Comparison of ENCODE assay signal across 21 cellular contexts in the genomic region with DNA sequence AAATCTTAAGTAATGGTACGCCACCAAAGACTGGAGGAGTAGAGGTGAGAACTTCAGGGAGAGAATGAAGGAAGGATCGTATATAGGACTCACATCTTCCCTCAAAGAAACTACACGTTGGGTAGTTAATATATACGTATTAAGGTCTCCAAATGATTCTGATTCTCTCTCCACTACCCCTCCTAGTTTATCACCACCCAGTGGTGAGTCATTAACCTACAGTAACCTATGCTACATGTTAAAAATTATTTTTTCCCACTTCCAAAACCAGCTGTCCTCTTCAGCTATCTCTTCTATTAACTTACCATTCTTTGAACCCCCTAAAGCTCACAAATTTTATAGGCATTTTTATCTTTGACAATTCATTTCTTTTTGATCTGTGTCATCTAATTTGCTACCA.
DNase-seq lines count a peak whose midpoint lies in the region; ATAC-seq, FAIRE-seq and TF ChIP-seq lines count a peak whose summit lies in the region.
"Had no signal": no experiment of that assay in that cellular context is flagged by ENCODE, and none has a peak within 500 bp of the region (broad histone marks: within the 10 kb centered on the region; RNA-seq: fewer than 3 reads in every experiment).

No MANE protein-coding gene starts in this region.

- peaks cover 13% of the 10 kb centered on the region for H3K36me3 Mint-ChIP-seq in GM23338 (ENCODE audit: low read depth)
- H3K36me3 Mint-ChIP-seq: CD14-positive monocyte had no signal

- H3K4me3 Mint-ChIP-seq in GM23338 = no peak overlapping the region
- H3K4me3 Mint-ChIP-seq: CD14-positive monocyte had no signal

- no peaks in the 10 kb centered on the region for H4K20me1 ChIP-seq in GM23338 (replicated peaks; ENCODE audit: insufficient read depth)

- H3K4me3 ChIP-seq in GM23338 (no peak overlapping the region), bronchial epithelial cell (ENCODE audit: low read depth, low read length) (no peak overlapping the region)
- H3K4me3 ChIP-seq: GM12878, K562 had no signal

- no peak overlapping the region for H3K27ac ChIP-seq in GM23338 (ENCODE audit: low read depth)

- H3K27me3 ChIP-seq in GM23338 (ENCODE audit: insufficient read depth) = no peaks in the 10 kb centered on the region
- no peaks in the 10 kb centered on the region for H3K27me3 ChIP-seq in bronchial epithelial cell (ENCODE audit: control insufficient read depth, insufficient read depth, low read length)

- FAIRE-seq in bronchial epithelial cell (lab: Jason Lieb, UNC) (no peak), H54 (lab: Jason Lieb, UNC) (no peak)
- FAIRE-seq: GM12878, H1, K562 had no signal

- no peaks in the 10 kb centered on the region for H3F3A ChIP-seq in GM23338 (replicated peaks; ENCODE audit: low read depth)

- TF ChIP-seq POLR2A in H54 (IDR thresholded peaks at IDR 0.05; ENCODE audit: low read depth, low read length) = no peak

- intact Hi-C loops in left colon (cut with DNase I, micrococcal nuclease) = no loop called here

- DNase-seq in GM23338 (ENCODE audit: low spot score) (peak; percentile 0), bronchial epithelial cell (ENCODE audit: low read depth) (peak; percentile 23), left colon (no peak), NCI-H2029 (lab: John Stamatoyannopoulos, UW) (no peak), H54 (ENCODE audit: insufficient read length, low spot score) (no peak)
- DNase-seq: AML-193; EL; NCI-H1105 treated with DMSO at 0.1 percent for 48 hours; NCI-H1694 treated with DMSO at 0.1 percent for 48 hours; NCI-H2107; NCI-H510A; NCI-H748 treated with DMSO at 0.1 percent for 48 hours; NK-92 treated with Interleukin-12 subunit alpha and Interleukin-12 subunit beta, amount 100 ng/mL, for 24 hours; SHP77 treated with DMSO at 0.1 percent for 48 hours; SK-N-SH had no signal

- ATAC-seq in GM23338 (no peak), left colon (peak; percentile 81), GM19324 (IDR thresholded peaks at IDR 0.05; ENCODE audit: low FRiP score, unreplicated experiment) (no peak)
- no peak for ATAC-seq in activated CD4-positive, CD25-positive, alpha-beta regulatory T cell treated with anti-CD3 and anti-CD28 coated beads, Interleukin-2, amount 50 U/mL, for 24 hours
- ATAC-seq: GM12878, K562 had no signal

- H3K27me3 Mint-ChIP-seq in GM23338 (ENCODE audit: insufficient read depth, low read depth, poor library complexity) = no peaks in the 10 kb centered on the region

- TF ChIP-seq CTCF in GM23338 (conservative IDR thresholded peaks at IDR 0.05; ENCODE audit: low read depth in 2 of 2) (0 out of 4 replicates have a peak, but pooled peaks of 1 of the 2 experiments have one; percentile 11), bronchial epithelial cell (IDR thresholded peaks at IDR 0.05; ENCODE audit: insufficient read depth, low read length, severe bottlenecking) (no peak)

- no peak overlapping the region for H2AFZ ChIP-seq in GM23338

- H3K4me1 Mint-ChIP-seq in GM23338 = peaks cover 6% of the 10 kb centered on the region; the same call in 2 of the 3 replicates
- H3K4me1 Mint-ChIP-seq: CD14-positive monocyte had no signal

- no peaks in the 10 kb centered on the region for H3K9me3 Mint-ChIP-seq in GM23338

- no peak overlapping the region for H3K27ac Mint-ChIP-seq in GM23338
- H3K27ac Mint-ChIP-seq: CD14-positive monocyte had no signal

- H3K79me2 ChIP-seq in GM23338 (replicated peaks; ENCODE audit: insufficient read depth) = no peaks in the 10 kb centered on the region

- no peaks in the 10 kb centered on the region for H3K4me1 ChIP-seq in GM23338 (ENCODE audit: insufficient read depth)

- no peak overlapping the region for H3K4me2 ChIP-seq in GM23338
- H3K4me2 ChIP-seq: SK-N-SH had no signal

- no peaks in the 10 kb centered on the region for H3K9me2 ChIP-seq in GM23338 (ENCODE audit: insufficient read depth)
- H3K9me2 ChIP-seq: SK-N-SH had no signal

- H3K36me3 ChIP-seq in GM23338 (ENCODE audit: insufficient read depth) = no peaks in the 10 kb centered on the region
- no peaks in the 10 kb centered on the region for H3K36me3 ChIP-seq in bronchial epithelial cell (ENCODE audit: control insufficient read depth, insufficient read depth, low read length)

TF ChIP-seq in GM23338, 12 proteins besides CTCF, POLR2A, EP300 and RAD21 (continues in another document):
- TF ChIP-seq EZH2 (IDR thresholded peaks at IDR 0.05; ENCODE audit: low read depth, unreplicated experiment) (no peak), POLR2AphosphoS5 (IDR thresholded peaks at IDR 0.05; ENCODE audit: low read depth) (no peak), JUNB (IDR thresholded peaks at IDR 0.05; ENCODE audit: unreplicated experiment) (no peak), ZNF114 (CRISPR knock-in tag; IDR thresholded peaks at IDR 0.05) (no peak), STAT1 (IDR thresholded peaks at IDR 0.05; ENCODE audit: unreplicated experiment) (no peak), CREB1 (CRISPR knock-in tag; IDR thresholded peaks at IDR 0.05; ENCODE audit: low read depth) (no peak), NANOG (IDR thresholded peaks at IDR 0.05; ENCODE audit: borderline replicate concordance) (no peak), ZNF331 (CRISPR knock-in tag; IDR thresholded peaks at IDR 0.05; ENCODE audit: low read depth) (no peak)
- TF ChIP-seq, protein P1, sequence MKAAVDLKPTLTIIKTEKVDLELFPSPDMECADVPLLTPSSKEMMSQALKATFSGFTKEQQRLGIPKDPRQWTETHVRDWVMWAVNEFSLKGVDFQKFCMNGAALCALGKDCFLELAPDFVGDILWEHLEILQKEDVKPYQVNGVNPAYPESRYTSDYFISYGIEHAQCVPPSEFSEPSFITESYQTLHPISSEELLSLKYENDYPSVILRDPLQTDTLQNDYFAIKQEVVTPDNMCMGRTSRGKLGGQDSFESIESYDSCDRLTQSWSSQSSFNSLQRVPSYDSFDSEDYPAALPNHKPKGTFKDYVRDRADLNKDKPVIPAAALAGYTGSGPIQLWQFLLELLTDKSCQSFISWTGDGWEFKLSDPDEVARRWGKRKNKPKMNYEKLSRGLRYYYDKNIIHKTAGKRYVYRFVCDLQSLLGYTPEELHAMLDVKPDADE (IDR thresholded peaks at IDR 0.05) = no peak
- TF ChIP-seq, protein P2, sequence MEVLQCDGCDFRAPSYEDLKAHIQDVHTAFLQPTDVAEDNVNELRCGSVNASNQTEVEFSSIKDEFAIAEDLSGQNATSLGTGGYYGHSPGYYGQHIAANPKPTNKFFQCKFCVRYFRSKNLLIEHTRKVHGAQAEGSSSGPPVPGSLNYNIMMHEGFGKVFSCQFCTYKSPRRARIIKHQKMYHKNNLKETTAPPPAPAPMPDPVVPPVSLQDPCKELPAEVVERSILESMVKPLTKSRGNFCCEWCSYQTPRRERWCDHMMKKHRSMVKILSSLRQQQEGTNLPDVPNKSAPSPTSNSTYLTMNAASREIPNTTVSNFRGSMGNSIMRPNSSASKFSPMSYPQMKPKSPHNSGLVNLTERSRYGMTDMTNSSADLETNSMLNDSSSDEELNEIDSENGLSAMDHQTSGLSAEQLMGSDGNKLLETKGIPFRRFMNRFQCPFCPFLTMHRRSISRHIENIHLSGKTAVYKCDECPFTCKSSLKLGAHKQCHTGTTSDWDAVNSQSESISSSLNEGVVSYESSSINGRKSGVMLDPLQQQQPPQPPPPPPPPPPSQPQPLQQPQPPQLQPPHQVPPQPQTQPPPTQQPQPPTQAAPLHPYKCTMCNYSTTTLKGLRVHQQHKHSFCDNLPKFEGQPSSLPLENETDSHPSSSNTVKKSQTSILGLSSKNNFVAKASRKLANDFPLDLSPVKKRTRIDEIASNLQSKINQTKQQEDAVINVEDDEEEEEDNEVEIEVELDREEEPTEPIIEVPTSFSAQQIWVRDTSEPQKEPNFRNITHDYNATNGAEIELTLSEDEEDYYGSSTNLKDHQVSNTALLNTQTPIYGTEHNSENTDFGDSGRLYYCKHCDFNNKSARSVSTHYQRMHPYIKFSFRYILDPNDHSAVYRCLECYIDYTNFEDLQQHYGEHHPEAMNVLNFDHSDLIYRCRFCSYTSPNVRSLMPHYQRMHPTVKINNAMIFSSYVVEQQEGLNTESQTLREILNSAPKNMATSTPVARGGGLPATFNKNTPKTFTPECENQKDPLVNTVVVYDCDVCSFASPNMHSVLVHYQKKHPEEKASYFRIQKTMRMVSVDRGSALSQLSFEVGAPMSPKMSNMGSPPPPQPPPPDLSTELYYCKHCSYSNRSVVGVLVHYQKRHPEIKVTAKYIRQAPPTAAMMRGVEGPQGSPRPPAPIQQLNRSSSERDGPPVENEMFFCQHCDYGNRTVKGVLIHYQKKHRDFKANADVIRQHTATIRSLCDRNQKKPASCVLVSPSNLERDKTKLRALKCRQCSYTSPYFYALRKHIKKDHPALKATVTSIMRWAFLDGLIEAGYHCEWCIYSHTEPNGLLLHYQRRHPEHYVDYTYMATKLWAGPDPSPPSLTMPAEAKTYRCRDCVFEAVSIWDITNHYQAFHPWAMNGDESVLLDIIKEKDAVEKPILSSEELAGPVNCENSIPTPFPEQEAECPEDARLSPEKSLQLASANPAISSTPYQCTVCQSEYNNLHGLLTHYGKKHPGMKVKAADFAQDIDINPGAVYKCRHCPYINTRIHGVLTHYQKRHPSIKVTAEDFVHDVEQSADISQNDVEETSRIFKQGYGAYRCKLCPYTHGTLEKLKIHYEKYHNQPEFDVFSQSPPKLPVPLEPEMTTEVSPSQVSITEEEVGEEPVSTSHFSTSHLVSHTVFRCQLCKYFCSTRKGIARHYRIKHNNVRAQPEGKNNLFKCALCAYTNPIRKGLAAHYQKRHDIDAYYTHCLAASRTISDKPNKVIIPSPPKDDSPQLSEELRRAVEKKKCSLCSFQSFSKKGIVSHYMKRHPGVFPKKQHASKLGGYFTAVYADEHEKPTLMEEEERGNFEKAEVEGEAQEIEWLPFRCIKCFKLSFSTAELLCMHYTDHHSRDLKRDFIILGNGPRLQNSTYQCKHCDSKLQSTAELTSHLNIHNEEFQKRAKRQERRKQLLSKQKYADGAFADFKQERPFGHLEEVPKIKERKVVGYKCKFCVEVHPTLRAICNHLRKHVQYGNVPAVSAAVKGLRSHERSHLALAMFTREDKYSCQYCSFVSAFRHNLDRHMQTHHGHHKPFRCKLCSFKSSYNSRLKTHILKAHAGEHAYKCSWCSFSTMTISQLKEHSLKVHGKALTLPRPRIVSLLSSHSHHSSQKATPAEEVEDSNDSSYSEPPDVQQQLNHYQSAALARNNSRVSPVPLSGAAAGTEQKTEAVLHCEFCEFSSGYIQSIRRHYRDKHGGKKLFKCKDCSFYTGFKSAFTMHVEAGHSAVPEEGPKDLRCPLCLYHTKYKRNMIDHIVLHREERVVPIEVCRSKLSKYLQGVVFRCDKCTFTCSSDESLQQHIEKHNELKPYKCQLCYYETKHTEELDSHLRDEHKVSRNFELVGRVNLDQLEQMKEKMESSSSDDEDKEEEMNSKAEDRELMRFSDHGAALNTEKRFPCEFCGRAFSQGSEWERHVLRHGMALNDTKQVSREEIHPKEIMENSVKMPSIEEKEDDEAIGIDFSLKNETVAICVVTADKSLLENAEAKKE (CRISPR knock-in tag; IDR thresholded peaks at IDR 0.05) = no peak

Comparison
In these comparisons a context has a peak if more than half of its experiments do, and no peak if none do; other contexts are left out.
1. DNase-seq: peak in GM23338 (single experiment) and bronchial epithelial cell (single experiment); none in left colon (0 of 2), NCI-H2029 (single experiment) and H54 (single experiment).